8 cellular contexts compared by ENCODE assay signal in the genomic region with DNA sequence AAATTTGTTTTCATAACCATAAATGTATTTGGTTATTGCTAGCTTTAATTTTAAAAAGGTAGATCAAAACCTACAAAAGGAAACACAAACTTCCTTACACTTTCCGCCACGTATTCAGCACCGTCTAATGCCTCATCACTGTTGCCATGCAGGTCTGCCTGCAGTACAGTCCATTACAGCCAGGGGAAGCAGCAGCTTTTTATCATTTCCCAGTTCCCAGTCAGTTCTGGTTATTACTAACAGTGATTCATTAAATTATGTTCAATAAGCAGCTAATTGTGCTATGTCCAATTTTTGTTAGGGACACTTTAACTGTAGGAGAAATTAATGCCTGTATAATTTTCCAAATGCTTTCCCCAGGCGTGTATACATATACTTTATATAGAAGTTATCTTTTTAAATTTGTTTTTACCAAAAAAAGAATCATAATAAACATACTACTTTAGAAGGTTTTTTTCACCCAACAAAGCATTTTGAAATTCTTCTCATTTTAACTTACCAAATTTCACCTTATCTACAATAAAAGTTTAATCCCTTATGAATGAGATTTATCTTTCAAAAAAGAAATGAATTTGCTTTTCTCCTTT.
A peak's percentile ranks its signal among the peaks of the same experiment; 100 is the strongest.
DNase-seq lines count a peak whose midpoint lies in the region; ATAC-seq and TF ChIP-seq lines count a peak whose summit lies in the region.

No MANE protein-coding gene starts in this region.

- WGBS in body of pancreas, 2 donors = 27 to 39% methylated on average over 4 of the region's 4 CpGs

- no peak overlapping the region for H3K4me3 ChIP-seq in body of pancreas

- DNase-seq in EH (ENCODE audit: low read depth) (peak; percentile 75), SK-N-DZ (ENCODE audit: low spot score) (peak; percentile 38), body of pancreas (peak; percentile 54 to 77 (median 62)), iPS-NIHi7 (ENCODE audit: extremely low spot score) (peak; percentile 69), NCI-H2029 treated with DMSO at 0.1 percent for 48 hours (lab: John Stamatoyannopoulos, UW) (no peak)
- DNase-seq in stimulated activated CD4-positive, alpha-beta T cell treated with anti-CD3 and anti-CD28 coated beads, Interleukin-12 subunit alpha, Interleukin-12 subunit beta, amount 100 ng/mL, for 48 hours (ENCODE audit: low read depth in 2 of 3, low spot score in 1 of 3) = peak in 2 of 3 donors; percentile 14 to 37

- intact Hi-C loops in body of pancreas (cut with DNase I) = no loop called here

- ATAC-seq in GM19467 (IDR thresholded peaks at IDR 0.05; ENCODE audit: unreplicated experiment) = peak; percentile 94
- peak; percentile 94 for ATAC-seq in HG03520 (IDR thresholded peaks at IDR 0.05; ENCODE audit: unreplicated experiment)
- peak; percentile 77 for ATAC-seq in body of pancreas

- H3K27me3 ChIP-seq in body of pancreas = no peaks in the 10 kb centered on the region

- no peaks in the 10 kb centered on the region for H3K36me3 ChIP-seq in body of pancreas (replicated peaks in 1 of 2; ENCODE audit: insufficient read depth in 1 of 2, low read depth in 2 of 2)

- peaks cover 16% of the 10 kb centered on the region for H3K4me1 ChIP-seq in body of pancreas

- no peaks in the 10 kb centered on the region for H3K9me3 ChIP-seq in body of pancreas

- TF ChIP-seq CTCF in body of pancreas (IDR thresholded peaks at IDR 0.05) = peak; percentile 60 to 94 (median 85)

- TF ChIP-seq POLR2A in body of pancreas (IDR thresholded peaks at IDR 0.05) = no peak

- H3K27ac ChIP-seq in body of pancreas = peak overlapping the region in 2 of 4 donors; percentile 75 to 78
